Comparison of ENCODE assay signal across 25 cellular contexts in genomic region chr10:98257198-98257597, GRCh38. TPM values are rescaled to one million over a fixed set of nuclear protein-coding genes. Genes with fewer than 3 reads are reported as not detected.
"Had no signal": no experiment of that assay in that cellular context is flagged by ENCODE, and none has a peak within 500 bp of the region (broad histone marks: within the 10 kb centered on the region; RNA-seq: fewer than 3 reads in every experiment).

No MANE protein-coding gene starts in this region.

- H3K9ac ChIP-seq: SK-N-SH had no signal

- H3K4me3 Mint-ChIP-seq: activated CD4-positive, alpha-beta T cell treated with anti-CD3 and anti-CD28 coated beads, Interleukin-2, amount 10 ng/mL, durations not matched to agents 24 days and 14 days; activated naive CD4-positive, alpha-beta T cell treated with anti-CD3 and anti-CD28 coated beads, Interleukin-2, amount 50 U/mL, for 24 hours; activated T-cell treated with anti-CD3 and anti-CD28 coated beads, Interleukin-2, amount 50 U/mL, for 24 hours; activated T-helper 1 cell treated with anti-CD3 and anti-CD28 coated beads, Interleukin-12 subunit alpha, Interleukin-12 subunit beta, Interleukin-2, Interleukin-4 antibody, amounts not matched to agents 30 ng/mL and 10 ng/mL and 1 ng/mL, durations not matched to agents 14 hours and 24 hours and 36 hours had no signal

- H3K27ac Mint-ChIP-seq: activated CD4-positive, alpha-beta T cell treated with anti-CD3 and anti-CD28 coated beads, Interleukin-2, amount 10 ng/mL, durations not matched to agents 24 days and 14 days; activated naive CD4-positive, alpha-beta T cell treated with anti-CD3 and anti-CD28 coated beads, Interleukin-2, amount 50 U/mL, for 24 hours; activated T-cell treated with anti-CD3 and anti-CD28 coated beads, Interleukin-2, amount 50 U/mL, for 24 hours; activated T-helper 1 cell treated with anti-CD3 and anti-CD28 coated beads, Interleukin-12 subunit alpha, Interleukin-12 subunit beta, Interleukin-2, Interleukin-4 antibody, amounts not matched to agents 30 ng/mL and 10 ng/mL and 1 ng/mL, durations not matched to agents 14 hours and 24 hours and 36 hours had no signal

- H3K27me3 ChIP-seq: breast epithelium, MG63, Peyer's patch, SJCRH30 had no signal

- H3K27ac ChIP-seq: breast epithelium, Peyer's patch, RWPE1, SJCRH30 had no signal

- H3K36me3 ChIP-seq: breast epithelium, MG63, Peyer's patch had no signal

- H3K4me1 Mint-ChIP-seq: activated CD4-positive, alpha-beta T cell treated with anti-CD3 and anti-CD28 coated beads, Interleukin-2, amount 10 ng/mL, durations not matched to agents 24 days and 14 days; activated naive CD4-positive, alpha-beta T cell treated with anti-CD3 and anti-CD28 coated beads, Interleukin-2, amount 50 U/mL, for 24 hours had no signal

- H3K4me1 ChIP-seq: Peyer's patch, SJCRH30 had no signal

- H3K27me3 Mint-ChIP-seq: activated CD4-positive, alpha-beta T cell treated with anti-CD3 and anti-CD28 coated beads, Interleukin-2, amount 10 ng/mL, durations not matched to agents 24 days and 14 days; activated naive CD4-positive, alpha-beta T cell treated with anti-CD3 and anti-CD28 coated beads, Interleukin-2, amount 50 U/mL, for 24 hours; activated T-cell treated with anti-CD3 and anti-CD28 coated beads, Interleukin-2, amount 50 U/mL, for 24 hours had no signal

- H3K9me3 Mint-ChIP-seq: activated CD4-positive, alpha-beta T cell treated with anti-CD3 and anti-CD28 coated beads, Interleukin-2, amount 10 ng/mL, durations not matched to agents 24 days and 14 days; activated naive CD4-positive, alpha-beta T cell treated with anti-CD3 and anti-CD28 coated beads, Interleukin-2, amount 50 U/mL, for 24 hours; activated T-cell treated with anti-CD3 and anti-CD28 coated beads, Interleukin-2, amount 50 U/mL, for 24 hours; activated T-helper 1 cell treated with anti-CD3 and anti-CD28 coated beads, Interleukin-12 subunit alpha, Interleukin-12 subunit beta, Interleukin-2, Interleukin-4 antibody, amounts not matched to agents 30 ng/mL and 10 ng/mL and 1 ng/mL, durations not matched to agents 14 hours and 24 hours and 36 hours had no signal

- DNase-seq: activated CD4-positive, alpha-beta T cell treated with anti-CD3 and anti-CD28 coated beads for 1 hour; activated CD4-positive, alpha-beta T cell treated with anti-CD3 and anti-CD28 coated beads, Interleukin-2, amount 50 U/mL, for 48 hours; activated effector memory CD4-positive, alpha-beta T cell treated with Interleukin-2 at 50 U/mL for 16 hours; activated naive CD4-positive, alpha-beta T cell; activated T-cell treated with anti-CD3 and anti-CD28 coated beads, Interleukin-2, amount 50 U/mL, for 24 hours; aorta; MG63; MV-4-11; NCI-H1092 treated with DMSO at 0.1 percent for 48 hours; NCI-H1417 treated with DMSO at 0.1 percent for 48 hours; NCI-H1694; NCI-H2029 treated with DMSO at 0.1 percent for 48 hours; NCI-H345; NCI-H510A; NCI-H526 treated with DMSO at 0.1 percent for 48 hours; Peyer's patch; Right ventricle myocardium superior; SJCRH30; SK-N-SH; T-helper 1 cell had no signal

- H3K9me3 ChIP-seq: breast epithelium, MG63, Peyer's patch, SJCRH30, SK-N-SH had no signal

- H3K4me2 ChIP-seq: SK-N-SH had no signal

- H3K4me3 ChIP-seq: breast epithelium, MG63, Peyer's patch, SJCRH30 had no signal

RNA-seq across cellular contexts. Expression of gene LOXL4, which starts 10.8 kb away (rescaled TPM):
- total RNA-seq: activated CD4-positive, alpha-beta T cell treated with anti-CD3 and anti-CD28 coated beads, Interleukin-2, amount 10 ng/mL, durations not matched to agents 24 days and 14 days; activated T-helper 1 cell treated with anti-CD3 and anti-CD28 coated beads, Interleukin-12 subunit alpha, Interleukin-12 subunit beta, Interleukin-2, Interleukin-4 antibody, amounts not matched to agents 30 ng/mL and 10 ng/mL and 1 ng/mL, durations not matched to agents 14 hours and 24 hours and 36 hours had no signal
